18 cellular contexts compared by ENCODE assay signal in the genomic region with DNA sequence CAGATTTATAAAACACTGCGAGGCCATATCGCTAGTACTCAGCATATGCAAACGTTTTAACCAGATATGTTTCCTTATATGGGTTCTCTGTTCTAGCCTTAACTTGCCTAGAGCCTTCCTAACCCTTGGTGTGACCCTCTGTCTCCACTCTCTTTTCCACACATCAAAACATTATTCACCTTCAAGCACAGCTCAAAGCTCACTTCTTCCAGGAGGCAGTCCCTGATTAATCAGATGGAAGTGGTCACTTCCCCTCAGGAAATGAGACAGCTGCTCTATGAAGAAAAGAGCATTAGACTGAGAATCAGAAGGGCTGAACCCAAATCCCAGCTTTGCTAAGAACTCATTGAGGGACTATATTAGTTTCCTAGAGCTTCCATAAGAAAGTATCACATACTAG. TPM values are rescaled to one million over a fixed set of nuclear protein-coding genes. Genes with fewer than 3 reads are reported as not detected.
"Had no signal": no experiment of that assay in that cellular context is flagged by ENCODE, and none has a peak within 500 bp of the region (broad histone marks: within the 10 kb centered on the region; RNA-seq: fewer than 3 reads in every experiment).

No MANE protein-coding gene starts in this region.

- H3K36me3 ChIP-seq: sigmoid colon, upper lobe of left lung had no signal

- H3K27ac ChIP-seq: sigmoid colon, upper lobe of left lung had no signal

- H3K4me3 ChIP-seq: sigmoid colon, upper lobe of left lung had no signal

- H3K4me1 ChIP-seq: sigmoid colon, upper lobe of left lung had no signal

- H3K9me3 ChIP-seq: sigmoid colon, upper lobe of left lung had no signal

- H3K27me3 ChIP-seq: sigmoid colon, upper lobe of left lung had no signal

- DNase-seq: activated CD4-positive, alpha-beta T cell treated with anti-CD3 and anti-CD28 coated beads, Interleukin-2, amount 50 U/mL, for 4 hours; activated CD4-positive, CD25-positive, alpha-beta regulatory T cell treated with anti-CD3 and anti-CD28 coated beads, Interleukin-2, amount 50 U/mL, for 72 hours; activated effector memory CD4-positive, alpha-beta T cell treated with Interleukin-2 at 50 U/mL for 16 hours; activated T-cell treated with anti-CD3 and anti-CD28 coated beads, Interleukin-2, amount 50 U/mL, for 1 hour; cerebellar nuclear complex; left colon; naive thymus-derived CD4-positive, alpha-beta T cell; nucleus accumbens; sigmoid colon; stimulated activated CD4-positive, alpha-beta T cell treated with anti-CD3 and anti-CD28 coated beads, Interleukin-2, amount 100 ng/mL, for 48 hours; stimulated activated CD8-positive, alpha-beta memory T cell treated with anti-CD3 and anti-CD28 coated beads, Interleukin-4, amount 100 ng/mL, for 48 hours; upper lobe of left lung had no signal

RNA-seq across cellular contexts. Expression of a gene that starts 39.8 kb away (rescaled TPM):
- total RNA-seq: fibroblast of villous mesenchyme; lung microvascular endothelial cell; mononuclear cell; naive thymus-derived CD4-positive, alpha-beta T cell; posterior vena cava; T-helper 1 cell treated with Interleukin-12 subunit alpha and Interleukin-12 subunit beta and Interleukin-4 antibody, amounts not matched to agents 30 ng/mL and 1 ng/mL, for 36 hours; upper lobe of left lung had no signal
- polyA plus RNA-seq: esophagus; naive thymus-derived CD4-positive, alpha-beta T cell had no signal
